ENCODE assay signal across 12 cellular contexts in the genomic region with DNA sequence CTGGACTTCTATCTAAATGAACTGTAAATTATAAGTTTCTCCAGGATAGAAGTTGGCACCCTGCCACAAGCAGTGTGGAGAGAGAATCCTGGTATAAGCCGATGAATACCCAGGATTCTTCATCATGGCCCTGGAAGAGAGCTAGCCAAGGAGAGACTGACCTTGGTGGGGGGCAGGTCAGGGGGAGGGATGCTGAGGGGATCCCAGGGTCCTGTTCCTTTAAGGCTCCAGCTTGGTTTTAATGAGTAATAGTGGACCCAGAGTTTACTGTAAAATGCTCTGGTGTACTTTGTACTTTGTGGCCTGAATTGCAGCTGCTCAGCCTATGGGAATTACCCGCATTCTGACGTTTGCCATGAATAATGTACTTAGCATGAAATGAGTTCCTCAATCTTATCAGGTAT. TPM values are rescaled to one million over a fixed set of nuclear protein-coding genes. Genes with fewer than 3 reads are reported as not detected.
A peak's percentile ranks its signal among the peaks of the same experiment; 100 is the strongest.
DNase-seq lines count a peak whose midpoint lies in the region; ATAC-seq and TF ChIP-seq lines count a peak whose summit lies in the region.
"Had no signal": no experiment of that assay in that cellular context is flagged by ENCODE, and none has a peak within 500 bp of the region (broad histone marks: within the 10 kb centered on the region; RNA-seq: fewer than 3 reads in every experiment).

No MANE protein-coding gene starts in this region.

- POLR2A ChIA-PET in T-cell (lab: Charles Lee), result no interaction called here

- H3K9me3 Mint-ChIP-seq in T-cell, result no peaks in the 10 kb centered on the region
- no peaks in the 10 kb centered on the region for H3K9me3 Mint-ChIP-seq in activated T-helper 2 cell treated with anti-CD3 and anti-CD28 coated beads, Interferon-gamma antibody, Interleukin-2, Interleukin-4, amounts not matched to agents 10 μg/mL and 5 μg/mL and 100 μg/mL, durations not matched to agents 14 hours and 24 hours and 36 hours
- H3K9me3 Mint-ChIP-seq: T-helper 1 cell treated with Interleukin-12 subunit alpha and Interleukin-12 subunit beta and Interleukin-4 antibody, amounts not matched to agents 30 μg/mL and 1 μg/mL, for 36 hours had no signal

- no peak for ATAC-seq in T-cell (replicated peaks in 1 of 4)
- ATAC-seq: natural killer cell had no signal

- no peak overlapping the region for H3K4me3 Mint-ChIP-seq in T-cell
- H3K4me3 Mint-ChIP-seq in activated T-helper 2 cell treated with anti-CD3 and anti-CD28 coated beads, Interferon-gamma antibody, Interleukin-2, Interleukin-4, amounts not matched to agents 10 μg/mL and 5 μg/mL and 100 μg/mL, durations not matched to agents 14 hours and 24 hours and 36 hours (ENCODE audit: low read depth), result no peak overlapping the region
- H3K4me3 Mint-ChIP-seq: natural killer cell; T-helper 1 cell treated with Interleukin-12 subunit alpha and Interleukin-12 subunit beta and Interleukin-4 antibody, amounts not matched to agents 30 μg/mL and 1 μg/mL, for 36 hours had no signal

- H3K27ac Mint-ChIP-seq in T-cell, result no peak overlapping the region
- no peak overlapping the region for H3K27ac Mint-ChIP-seq in activated T-helper 2 cell treated with anti-CD3 and anti-CD28 coated beads, Interferon-gamma antibody, Interleukin-2, Interleukin-4, amounts not matched to agents 10 μg/mL and 5 μg/mL and 100 μg/mL, durations not matched to agents 14 hours and 24 hours and 36 hours
- H3K27ac Mint-ChIP-seq: natural killer cell; T-helper 1 cell treated with Interleukin-12 subunit alpha and Interleukin-12 subunit beta and Interleukin-4 antibody, amounts not matched to agents 30 μg/mL and 1 μg/mL, for 36 hours had no signal

- CTCF ChIA-PET in T-cell (lab: Charles Lee), result no interaction called here

- intact Hi-C loops in activated T-helper 2 cell treated with anti-CD3 and anti-CD28 coated beads, Interferon-gamma antibody, Interleukin-2, Interleukin-4, amounts not matched to agents 10 μg/mL and 5 μg/mL and 100 μg/mL, durations not matched to agents 14 hours and 24 hours and 36 hours (cut with micrococcal nuclease), result loop anchor here (5.0 kb wide), 1 partner anchor 49 kb away; no protein-coding TSS in a partner anchor

- peak; percentile 54 for DNase-seq in A172 (ENCODE audit: low spot score)
- peak; percentile 15 for DNase-seq in GM20000 (ENCODE audit: low spot score)
- DNase-seq in HT-29 (ENCODE audit: low spot score), result peak; percentile 88
- peak; percentile 70 for DNase-seq in fibroblast of peridontal ligament (ENCODE audit: extremely low read depth)
- DNase-seq in NCI-H446 (lab: John Stamatoyannopoulos, UW), result no peak
- DNase-seq in T-cell, result no peak
- DNase-seq in activated T-helper 2 cell treated with anti-CD3 and anti-CD28 coated beads, Interferon-gamma antibody, Interleukin-2, Interleukin-4, amounts not matched to agents 10 μg/mL and 5 μg/mL and 100 μg/mL, durations not matched to agents 14 hours and 24 hours and 36 hours (ENCODE audit: low spot score), result no peak
- no peak for DNase-seq in medulla oblongata (ENCODE audit: extremely low spot score)
- DNase-seq: natural killer cell, testis had no signal

- H3K4me1 Mint-ChIP-seq in T-cell, result peaks cover 19 to 20% (median 20%) of the 10 kb centered on the region in 3 donors
- peaks cover 5% of the 10 kb centered on the region for H3K4me1 Mint-ChIP-seq in activated T-helper 2 cell treated with anti-CD3 and anti-CD28 coated beads, Interferon-gamma antibody, Interleukin-2, Interleukin-4, amounts not matched to agents 10 μg/mL and 5 μg/mL and 100 μg/mL, durations not matched to agents 14 hours and 24 hours and 36 hours (ENCODE audit: low read depth)
- H3K4me1 Mint-ChIP-seq: natural killer cell had no signal

- no peaks in the 10 kb centered on the region for H3K36me3 Mint-ChIP-seq in T-cell
- H3K36me3 Mint-ChIP-seq in activated T-helper 2 cell treated with anti-CD3 and anti-CD28 coated beads, Interferon-gamma antibody, Interleukin-2, Interleukin-4, amounts not matched to agents 10 μg/mL and 5 μg/mL and 100 μg/mL, durations not matched to agents 14 hours and 24 hours and 36 hours (ENCODE audit: low read depth), result no peaks in the 10 kb centered on the region
- H3K36me3 Mint-ChIP-seq: natural killer cell had no signal

- TF ChIP-seq CTCF in GM20000 (IDR thresholded peaks at IDR 0.05; ENCODE audit: extremely low read depth, missing control alignments), result no peak

- H3K27me3 Mint-ChIP-seq in T-cell, result peaks cover 0 to 1% of the 10 kb centered on the region in 2 donors
- H3K27me3 Mint-ChIP-seq in activated T-helper 2 cell treated with anti-CD3 and anti-CD28 coated beads, Interferon-gamma antibody, Interleukin-2, Interleukin-4, amounts not matched to agents 10 μg/mL and 5 μg/mL and 100 μg/mL, durations not matched to agents 14 hours and 24 hours and 36 hours (ENCODE audit: low read depth), result peaks cover 3% of the 10 kb centered on the region

RNA-seq across cellular contexts. Expression of gene RASSF6, which starts 16.9 kb away (rescaled TPM):
- total RNA-seq in A172 (2014; rRNA removed; shearing (Covaris generic)), result 0.02 and 0.31 TPM in 2 replicates
- total RNA-seq in HT-29 (2014; rRNA removed; shearing (Covaris generic)), result 2.3 and 3.9 TPM in 2 replicates
- total RNA-seq in T-cell, result 1 to 10 TPM in 1 of 5 donors, under 1 TPM in 4; 0.25 to 1.1 (median 0.47) TPM
- not detected in 2 replicates for total RNA-seq in activated T-helper 2 cell treated with anti-CD3 and anti-CD28 coated beads, Interferon-gamma antibody, Interleukin-2, Interleukin-4, amounts not matched to agents 10 μg/mL and 5 μg/mL and 100 μg/mL, durations not matched to agents 14 hours and 24 hours and 36 hours
- total RNA-seq: cardiac septum had no signal

Comparison
In these comparisons a context has a peak if more than half of its experiments do, and no peak if none do; other contexts are left out.
1. DNase-seq: peak in A172 (single experiment), GM20000 (single experiment), HT-29 (single experiment) and fibroblast of peridontal ligament (single experiment); none in NCI-H446 (0 of 2), T-cell (0 of 34), activated T-helper 2 cell treated with anti-CD3 and anti-CD28 coated beads, Interferon-gamma antibody, Interleukin-2, Interleukin-4, amounts not matched to agents 10 μg/mL and 5 μg/mL and 100 μg/mL, durations not matched to agents 14 hours and 24 hours and 36 hours (single experiment) and medulla oblongata (single experiment).